In the genomic region with DNA sequence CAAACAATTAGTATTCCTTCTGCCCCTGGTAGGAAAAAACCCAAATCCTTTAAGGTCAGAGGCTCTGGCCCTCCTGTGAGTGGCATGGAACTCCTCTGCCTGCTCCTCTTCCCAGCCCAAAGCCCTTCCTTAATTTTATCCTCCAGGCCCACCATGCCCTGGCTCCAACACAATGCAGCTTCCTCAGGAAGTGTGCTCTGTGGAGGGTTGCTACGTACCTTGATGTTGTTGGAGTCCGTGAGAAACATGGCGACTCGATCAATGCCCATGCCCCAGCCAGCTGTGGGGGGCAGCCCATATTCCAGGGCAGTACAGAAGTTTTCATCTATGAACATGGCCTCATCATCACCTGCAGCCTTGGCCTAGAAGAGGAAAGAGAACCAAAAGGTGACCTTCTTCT, we compare ENCODE assay signal across 25 cellular contexts. TPM values are rescaled to one million over a fixed set of nuclear protein-coding genes. Genes with fewer than 3 reads are reported as not detected.
A peak's percentile ranks its signal among the peaks of the same experiment; 100 is the strongest.
DNase-seq lines count a peak whose midpoint lies in the region; ATAC-seq and TF ChIP-seq lines count a peak whose summit lies in the region.
"Had no signal": no experiment of that assay in that cellular context is flagged by ENCODE, and none has a peak within 500 bp of the region (broad histone marks: within the 10 kb centered on the region; RNA-seq: fewer than 3 reads in every experiment).

No MANE protein-coding gene starts in this region.

- H3K4me1 ChIP-seq in CD8-positive, alpha-beta T cell (ENCODE audit: insufficient read depth, low read length): peaks cover 20% of the 10 kb centered on the region
- H3K4me1 ChIP-seq in mesodermal cell (ENCODE audit: control insufficient read depth, insufficient read depth, low read length, poor library complexity, severe bottlenecking): peaks cover 40% of the 10 kb centered on the region
- H3K4me1 ChIP-seq: psoas muscle, thyroid gland had no signal

- no peaks in the 10 kb centered on the region for H3K9me3 Mint-ChIP-seq in T-helper 1 cell treated with Interleukin-12 subunit alpha and Interleukin-12 subunit beta and Interleukin-4 antibody, amounts not matched to agents 30 μg/mL and 1 μg/mL, for 36 hours
- no peaks in the 10 kb centered on the region for H3K9me3 Mint-ChIP-seq in CD8-positive, alpha-beta T cell
- H3K9me3 Mint-ChIP-seq in activated naive CD4-positive, alpha-beta T cell treated with anti-CD3 and anti-CD28 coated beads, Interleukin-2, amount 50 U/mL, for 72 hours: no peaks in the 10 kb centered on the region
- H3K9me3 Mint-ChIP-seq: CD14-positive monocyte, nephron had no signal

- peaks cover 29% of the 10 kb centered on the region for H3K4me1 Mint-ChIP-seq in T-helper 1 cell treated with Interleukin-12 subunit alpha and Interleukin-12 subunit beta and Interleukin-4 antibody, amounts not matched to agents 30 μg/mL and 1 μg/mL, for 36 hours (ENCODE audit: low read depth)
- H3K4me1 Mint-ChIP-seq in CD8-positive, alpha-beta T cell (ENCODE audit: low read depth): peaks cover 32% of the 10 kb centered on the region
- H3K4me1 Mint-ChIP-seq: nephron had no signal

- H3K4me3 Mint-ChIP-seq in T-helper 1 cell treated with Interleukin-12 subunit alpha and Interleukin-12 subunit beta and Interleukin-4 antibody, amounts not matched to agents 30 μg/mL and 1 μg/mL, for 36 hours: peak overlapping the region; percentile 13
- no peak overlapping the region for H3K4me3 Mint-ChIP-seq in CD8-positive, alpha-beta T cell
- H3K4me3 Mint-ChIP-seq: CD14-positive monocyte, nephron had no signal

- CTCF ChIA-PET in CD8-positive, alpha-beta T cell (lab: Charles Lee): no interaction called here

- no peaks in the 10 kb centered on the region for H3K27me3 Mint-ChIP-seq in T-helper 1 cell treated with Interleukin-12 subunit alpha and Interleukin-12 subunit beta and Interleukin-4 antibody, amounts not matched to agents 30 μg/mL and 1 μg/mL, for 36 hours (ENCODE audit: low read depth)
- no peaks in the 10 kb centered on the region for H3K27me3 Mint-ChIP-seq in CD8-positive, alpha-beta T cell (ENCODE audit: low read depth)

- 89 to 92% methylated on average over 4 of the region's 4 CpGs for WGBS in mesodermal cell (ENCODE audit: insufficient coverage in 2 of 2), 2 experiments

- H3K27ac Mint-ChIP-seq in T-helper 1 cell treated with Interleukin-12 subunit alpha and Interleukin-12 subunit beta and Interleukin-4 antibody, amounts not matched to agents 30 μg/mL and 1 μg/mL, for 36 hours: peak overlapping the region; percentile 76
- H3K27ac Mint-ChIP-seq in CD8-positive, alpha-beta T cell: peak overlapping the region; percentile 81
- peak overlapping the region; percentile 41 to 77 for H3K27ac Mint-ChIP-seq in activated naive CD4-positive, alpha-beta T cell treated with anti-CD3 and anti-CD28 coated beads, Interleukin-2, amount 50 U/mL, for 72 hours

- no peak for TF ChIP-seq CTCF in CD8-positive, alpha-beta T cell (IDR thresholded peaks at IDR 0.05)
- no peak for TF ChIP-seq CTCF in omental fat pad (IDR thresholded peaks at IDR 0.05)

- peaks cover 64% of the 10 kb centered on the region for H3K36me3 Mint-ChIP-seq in T-helper 1 cell treated with Interleukin-12 subunit alpha and Interleukin-12 subunit beta and Interleukin-4 antibody, amounts not matched to agents 30 μg/mL and 1 μg/mL, for 36 hours (ENCODE audit: low read depth)
- peaks cover 76% of the 10 kb centered on the region for H3K36me3 Mint-ChIP-seq in CD8-positive, alpha-beta T cell
- H3K36me3 Mint-ChIP-seq in activated naive CD4-positive, alpha-beta T cell treated with anti-CD3 and anti-CD28 coated beads, Interleukin-2, amount 50 U/mL, for 72 hours: peaks cover 57 to 73% of the 10 kb centered on the region in 2 donors

- POLR2A ChIA-PET in CD8-positive, alpha-beta T cell (lab: Charles Lee): interaction anchor here (1.0 kb wide), 1 partner anchor 19 kb away, joined by 5 read pairs; a partner anchor contains a TSS

- H3K9me3 ChIP-seq in CD8-positive, alpha-beta T cell (ENCODE audit: low read length): no peaks in the 10 kb centered on the region
- H3K9me3 ChIP-seq in mesodermal cell (ENCODE audit: control insufficient read depth, low read length): no peaks in the 10 kb centered on the region
- H3K9me3 ChIP-seq: esophagus muscularis mucosa, psoas muscle, thyroid gland had no signal

- peaks cover 49% of the 10 kb centered on the region for H3K36me3 ChIP-seq in CD8-positive, alpha-beta T cell (ENCODE audit: insufficient read depth, low read length)
- H3K36me3 ChIP-seq in mesodermal cell (ENCODE audit: control insufficient read depth, insufficient read depth, low read length): peaks cover 74% of the 10 kb centered on the region

- no peaks in the 10 kb centered on the region for H3K27me3 ChIP-seq in CD8-positive, alpha-beta T cell (ENCODE audit: insufficient read depth, low read length)
- H3K27me3 ChIP-seq: brain microvascular endothelial cell, esophagus muscularis mucosa, thyroid gland had no signal

- no peak for ATAC-seq in CD8-positive, alpha-beta T cell
- ATAC-seq in activated naive CD4-positive, alpha-beta T cell treated with anti-CD3 and anti-CD28 coated beads, Interleukin-2, amount 50 U/mL, for 72 hours: no peak
- ATAC-seq in HG02973 (IDR thresholded peaks at IDR 0.05; ENCODE audit: unreplicated experiment) (no peak), omental fat pad (ENCODE audit: low FRiP score) (no peak)
- ATAC-seq: psoas muscle had no signal

- intact Hi-C loops in CD8-positive, alpha-beta T cell (cut with DNase I, micrococcal nuclease): loop anchor here in 1 of 2 experiments (10.0 kb wide), 1 partner anchor 964 kb away; a partner anchor contains a TSS

- no peak overlapping the region for H3K4me3 ChIP-seq in CD8-positive, alpha-beta T cell (ENCODE audit: low read depth, low read length)
- H3K4me3 ChIP-seq in mesodermal cell (ENCODE audit: extremely low read depth, insufficient read depth, low read length, poor library complexity, severe bottlenecking): no peak overlapping the region
- H3K4me3 ChIP-seq: esophagus muscularis mucosa, psoas muscle, thyroid gland had no signal

- no peak for DNase-seq in T-helper 1 cell
- DNase-seq in CD8-positive, alpha-beta T cell: no peak
- DNase-seq in activated naive CD4-positive, alpha-beta T cell treated with anti-CD3 and anti-CD28 coated beads, Interleukin-2, amount 50 U/mL, for 72 hours (ENCODE audit: low spot score in 2 of 2): no peak
- DNase-seq in inferior parietal cortex (ENCODE audit: extremely low spot score): no peak
- DNase-seq in omental fat pad (ENCODE audit: low spot score): no peak
- DNase-seq: activated gamma-delta T cell; DMS79 treated with DMSO at 0.1 percent for 48 hours; GOT3; NCI-H2029 treated with DMSO at 0.1 percent for 48 hours; NCI-H510A treated with DMSO at 0.1 percent for 48 hours; psoas muscle; small intestine; stimulated activated CD4-positive, alpha-beta T cell treated with anti-CD3 and anti-CD28 coated beads, Interleukin-4, amount 100 ng/mL, for 4 hours; stimulated activated CD8-positive, alpha-beta memory T cell treated with anti-CD3 and anti-CD28 coated beads, Interleukin-4, amount 100 ng/mL, for 48 hours; thyroid gland had no signal

- H3K27ac ChIP-seq in CD8-positive, alpha-beta T cell (ENCODE audit: low read depth, low read length): no peak overlapping the region
- peak overlapping the region; percentile 64 for H3K27ac ChIP-seq in mesodermal cell (ENCODE audit: low read depth, low read length, severe bottlenecking)
- H3K27ac ChIP-seq: 22Rv1, brain microvascular endothelial cell, esophagus muscularis mucosa, thyroid gland had no signal

RNA-seq across cellular contexts. Expression of a gene that starts 5.3 kb away (rescaled TPM):
- 10 to 100 TPM; 44.4 to 47.6 TPM for total RNA-seq in CD8-positive, alpha-beta T cell
- 10 to 100 TPM; 39.0 to 44.8 TPM for total RNA-seq in activated naive CD4-positive, alpha-beta T cell treated with anti-CD3 and anti-CD28 coated beads, Interleukin-2, amount 50 U/mL, for 72 hours
- 39.0 TPM for polyA plus RNA-seq in mesodermal cell (2013, experiment 1 of 2)
- 37.9 TPM for polyA plus RNA-seq in mesodermal cell (2013, experiment 2 of 2)
- total RNA-seq in omental fat pad: 10 to 100 TPM; 32.5 to 57.7 (median 51.3) TPM

RNA-seq across cellular contexts. Expression of a gene that starts 19.1 kb away (rescaled TPM):
- total RNA-seq in CD8-positive, alpha-beta T cell: 100 to 1,000 TPM; 162 to 168 TPM
- 100 to 1,000 TPM; 236 to 265 TPM for total RNA-seq in activated naive CD4-positive, alpha-beta T cell treated with anti-CD3 and anti-CD28 coated beads, Interleukin-2, amount 50 U/mL, for 72 hours
- polyA plus RNA-seq in mesodermal cell (2013, experiment 1 of 2): 173 TPM
- polyA plus RNA-seq in mesodermal cell (2013, experiment 2 of 2): 166 TPM
- 100 to 1,000 TPM; 101 to 143 (median 127) TPM for total RNA-seq in omental fat pad

RNA-seq across cellular contexts. Expression of a gene that starts 19.2 kb away (rescaled TPM):
- total RNA-seq in CD8-positive, alpha-beta T cell: 100 to 1,000 TPM; 107 to 112 TPM
- 10 to 100 TPM; 54.9 to 89.9 TPM for total RNA-seq in activated naive CD4-positive, alpha-beta T cell treated with anti-CD3 and anti-CD28 coated beads, Interleukin-2, amount 50 U/mL, for 72 hours
- polyA plus RNA-seq in mesodermal cell (2013, experiment 1 of 2): 49.3 TPM
- 49.6 TPM for polyA plus RNA-seq in mesodermal cell (2013, experiment 2 of 2)
- 10 to 100 TPM; 48.2 to 77.2 (median 52.7) TPM for total RNA-seq in omental fat pad

RNA-seq across cellular contexts. Expression of a gene that starts 48.5 kb away (rescaled TPM):
- not detected for total RNA-seq in CD8-positive, alpha-beta T cell
- total RNA-seq in activated naive CD4-positive, alpha-beta T cell treated with anti-CD3 and anti-CD28 coated beads, Interleukin-2, amount 50 U/mL, for 72 hours: not detected
- not detected for polyA plus RNA-seq in mesodermal cell (2013, experiment 1 of 2)
- polyA plus RNA-seq in mesodermal cell (2013, experiment 2 of 2): not detected
- not detected for total RNA-seq in omental fat pad
- total RNA-seq: dermis microvascular lymphatic vessel endothelial cell, esophagus muscularis mucosa, lower leg skin, psoas muscle, thyroid gland had no signal
- polyA plus RNA-seq: CD14-positive monocyte, psoas muscle, small intestine had no signal
